ENCODE assay signal across 8 cellular contexts in genomic region chr12:14774074-14774943, GRCh38. TPM values are rescaled to one million over a fixed set of nuclear protein-coding genes. Genes with fewer than 3 reads are reported as not detected.
DNase-seq lines count a peak whose midpoint lies in the region; FAIRE-seq and TF ChIP-seq lines count a peak whose summit lies in the region.

No MANE protein-coding gene starts in this region.

- H2AFZ ChIP-seq in keratinocyte (ENCODE audit: control insufficient read depth, low read length): peak overlapping the region; percentile 97

- FAIRE-seq in keratinocyte (lab: Jason Lieb, UNC): peak; percentile 29

- H3K79me2 ChIP-seq in keratinocyte (ENCODE audit: control insufficient read depth, insufficient read depth, low read length): peaks cover 14% of the 10 kb centered on the region

- peak in 1 of 3 experiments; percentile 2 for TF ChIP-seq CTCF in keratinocyte (optimal IDR thresholded peaks at IDR 0.05 in 1 of 3, IDR thresholded peaks at IDR 0.05 in 1 of 3, conservative IDR thresholded peaks at IDR 0.05 in 1 of 3; ENCODE audit: extremely low read depth in 1 of 3, insufficient read depth in 2 of 3, low read length in 3 of 3)

- H3K4me3 ChIP-seq in MG63: peak overlapping the region; percentile 63
- peak overlapping the region; percentile 75 to 84 (median 80) for H3K4me3 ChIP-seq in keratinocyte (ENCODE audit: control insufficient read depth in 2 of 3, extremely low read depth in 1 of 3, insufficient read depth in 2 of 3, low read depth in 1 of 3, low read length in 3 of 3)

- H3K4me1 ChIP-seq in ES-I3 (ENCODE audit: insufficient read depth, low read length) (peaks cover 9% of the 10 kb centered on the region), keratinocyte (ENCODE audit: control insufficient read depth, extremely low read depth, insufficient read depth, low read length) (peaks cover 20% of the 10 kb centered on the region)

- dilution Hi-C loops in keratinocyte (cut with MboI; ENCODE audit: extremely low pct_ligation_motif_present, low sequenced_read_pairs): no loop called here

- H3K9me3 ChIP-seq in ES-I3 (ENCODE audit: control insufficient read depth, insufficient read depth, low read length) (no peaks in the 10 kb centered on the region), MG63 (no peaks in the 10 kb centered on the region), keratinocyte (ENCODE audit: control insufficient read depth, low read depth, low read length) (no peaks in the 10 kb centered on the region)

- peak overlapping the region; percentile 84 for H3K4me2 ChIP-seq in keratinocyte (ENCODE audit: control insufficient read depth, extremely low read depth, insufficient read depth, low read depth, low read length)

- H3K9me1 ChIP-seq in keratinocyte (ENCODE audit: control insufficient read depth, extremely low read depth, insufficient read depth, low read length): no peaks in the 10 kb centered on the region

- DNase-seq in GOT3 (lab: John Stamatoyannopoulos, UW) (peak; percentile 70), MG63 (peak; percentile 88), cerebellum (ENCODE audit: low spot score) (peak; percentile 96), keratinocyte (ENCODE audit: low read depth, low spot score) (no peak), OCI-M2 (lab: John Stamatoyannopoulos, UW; ENCODE audit: unreplicated experiment) (no peak)
- peak; percentile 80 for DNase-seq in activated CD4-positive, alpha-beta T cell treated with anti-CD3 and anti-CD28 coated beads for 1 hour
- DNase-seq in stimulated activated CD4-positive, alpha-beta T cell treated with anti-CD3 and anti-CD28 coated beads, Interleukin-12 subunit alpha, Interleukin-12 subunit beta, amount 100 ng/mL, for 4 hours: peak; percentile 77

- no peaks in the 10 kb centered on the region for H4K20me1 ChIP-seq in keratinocyte (ENCODE audit: control insufficient read depth, extremely low read depth, insufficient read depth, low read length)

- H3K36me3 ChIP-seq in ES-I3 (ENCODE audit: insufficient read depth, low read length): no peaks in the 10 kb centered on the region
- H3K36me3 ChIP-seq in MG63: no peaks in the 10 kb centered on the region
- no peaks in the 10 kb centered on the region for H3K36me3 ChIP-seq in keratinocyte (ENCODE audit: control insufficient read depth in 2 of 2, extremely low read depth in 1 of 2, insufficient read depth in 2 of 2, low read length in 2 of 2)

- H3K9ac ChIP-seq in ES-I3 (ENCODE audit: low read depth, low read length) (peak overlapping the region; percentile 75), keratinocyte (ENCODE audit: control insufficient read depth, extremely low read depth, insufficient read depth, low read length) (peak overlapping the region; percentile 88)

- peak overlapping the region; percentile 89 for H3K27ac ChIP-seq in keratinocyte (ENCODE audit: control insufficient read depth, insufficient read depth, low read length)

- H3K27me3 ChIP-seq in MG63: no peaks in the 10 kb centered on the region
- H3K27me3 ChIP-seq in keratinocyte (ENCODE audit: control insufficient read depth, extremely low read depth, insufficient read depth, low read length): no peaks in the 10 kb centered on the region

RNA-seq across cellular contexts. Expression of gene WBP11, which starts 29.0 kb away (rescaled TPM):
- 9.0 and 12.8 TPM in 2 replicates for total RNA-seq in MG63 (2014; rRNA removed; shearing (Covaris generic); ENCODE audit: low replicate concordance)
- 26.2 TPM for total RNA-seq in cerebellum
- polyA plus RNA-seq in keratinocyte: 4.8 to 21.0 TPM (median 13.1 TPM) in 3 replicates
- polyA plus RNA-seq in keratinocyte (2011; ENCODE audit: low read depth): 119 TPM
- 13.6 and 17.0 TPM in 2 replicates for polyA plus RNA-seq in keratinocyte (2011; cell fraction: cytosol; rRNA removed)
- polyA plus RNA-seq in keratinocyte (2011; cell fraction: nucleus; rRNA removed): 11.3 and 13.6 TPM in 2 replicates
- 18.1 and 34.0 TPM in 2 replicates for polyA plus RNA-seq in keratinocyte (2012; ENCODE audit: low replicate concordance)
- polyA minus RNA-seq in keratinocyte: 4.4 to 20.4 TPM (median 11.2 TPM) in 3 replicates
- 8.2 TPM for polyA minus RNA-seq in keratinocyte (2011; cell fraction: cytosol; rRNA and poly(A)+ RNA removed)
- 4.5 and 6.7 TPM in 2 replicates for polyA minus RNA-seq in keratinocyte (2011; cell fraction: nucleus; rRNA and poly(A)+ RNA removed)

RNA-seq across cellular contexts. Expression of gene C12orf60, which starts 29.2 kb away (rescaled TPM):
- total RNA-seq in MG63 (2014; rRNA removed; shearing (Covaris generic); ENCODE audit: low replicate concordance): 0.42 and 2.2 TPM in 2 replicates
- total RNA-seq in cerebellum: 4.4 TPM
- 1.3 to 3.2 TPM (median 2.4 TPM) in 3 replicates for polyA plus RNA-seq in keratinocyte
- polyA plus RNA-seq in keratinocyte (2011; ENCODE audit: low read depth): 0.71 TPM
- 1.5 and 3.3 TPM in 2 replicates for polyA plus RNA-seq in keratinocyte (2011; cell fraction: cytosol; rRNA removed)
- polyA plus RNA-seq in keratinocyte (2011; cell fraction: nucleus; rRNA removed): 2.2 and 2.5 TPM in 2 replicates
- 1.3 and 2.5 TPM in 2 replicates for polyA plus RNA-seq in keratinocyte (2012; ENCODE audit: low replicate concordance)
- polyA minus RNA-seq in keratinocyte: 1.3 to 1.8 TPM in 2 of 3 replicates, not detected in the other
- polyA minus RNA-seq in keratinocyte (2011; cell fraction: cytosol; rRNA and poly(A)+ RNA removed): not detected
- polyA minus RNA-seq in keratinocyte (2011; cell fraction: nucleus; rRNA and poly(A)+ RNA removed): 0.63 and 2.1 TPM in 2 replicates

RNA-seq across cellular contexts. Expression of gene SMCO3, which starts 39.7 kb away (rescaled TPM):
- not detected in 2 replicates for total RNA-seq in MG63 (2014; rRNA removed; shearing (Covaris generic); ENCODE audit: low replicate concordance)
- total RNA-seq in cerebellum: not detected
- not detected in 3 replicates for polyA plus RNA-seq in keratinocyte
- not detected for polyA plus RNA-seq in keratinocyte (2011; ENCODE audit: low read depth)
- not detected in 2 replicates for polyA plus RNA-seq in keratinocyte (2011; cell fraction: cytosol; rRNA removed)
- not detected in 2 replicates for polyA plus RNA-seq in keratinocyte (2011; cell fraction: nucleus; rRNA removed)
- 0.07 TPM in 1 of 2 replicates, not detected in the other for polyA plus RNA-seq in keratinocyte (2012; ENCODE audit: low replicate concordance)
- not detected in 3 replicates for polyA minus RNA-seq in keratinocyte
- not detected for polyA minus RNA-seq in keratinocyte (2011; cell fraction: cytosol; rRNA and poly(A)+ RNA removed)
- polyA minus RNA-seq in keratinocyte (2011; cell fraction: nucleus; rRNA and poly(A)+ RNA removed): not detected in 2 replicates

Comparison
In these comparisons a context has a peak if more than half of its experiments do, and no peak if none do; other contexts are left out.
1. DNase-seq: peak in GOT3 (single experiment), MG63 (single experiment), activated CD4-positive, alpha-beta T cell treated with anti-CD3 and anti-CD28 coated beads for 1 hour (single experiment), cerebellum (single experiment) and stimulated activated CD4-positive, alpha-beta T cell treated with anti-CD3 and anti-CD28 coated beads, Interleukin-12 subunit alpha, Interleukin-12 subunit beta, amount 100 ng/mL, for 4 hours (single experiment); none in keratinocyte (single experiment) and OCI-M2 (single experiment).